ENCODE assay signal across 21 cellular contexts in genomic region chr10:132521466-132522102, GRCh38. TPM values are rescaled to one million over a fixed set of nuclear protein-coding genes. Genes with fewer than 3 reads are reported as not detected.
DNase-seq lines count a peak whose midpoint lies in the region; ATAC-seq, FAIRE-seq and TF ChIP-seq lines count a peak whose summit lies in the region.
"Had no signal": no experiment of that assay in that cellular context is flagged by ENCODE, and none has a peak within 500 bp of the region (broad histone marks: within the 10 kb centered on the region; RNA-seq: fewer than 3 reads in every experiment).

No MANE protein-coding gene starts in this region.

- peaks cover 12% of the 10 kb centered on the region for H3K27me3 Mint-ChIP-seq in activated CD8-positive, alpha-beta T cell treated with anti-CD3 and anti-CD28 coated beads, Interleukin-2, amount 10 ng/mL, durations not matched to agents 7 days and 5 days (ENCODE audit: low read depth)
- H3K27me3 Mint-ChIP-seq in activated CD8-positive, alpha-beta T cell treated with anti-CD3 and anti-CD28 coated beads for 36 hours = peaks cover 2% of the 10 kb centered on the region

- no peaks in the 10 kb centered on the region for H3K36me3 ChIP-seq in BLaER1 treated with 17β-estradiol and CSF1 and Interleukin-3, amounts not matched to agents 10 nM and 100 nM
- H3K36me3 ChIP-seq in RWPE2 (ENCODE audit: low read depth) = no peaks in the 10 kb centered on the region
- no peaks in the 10 kb centered on the region for H3K36me3 ChIP-seq in hepatocyte (replicated peaks; ENCODE audit: insufficient read depth, low read depth)
- H3K36me3 ChIP-seq in small intestine (ENCODE audit: control insufficient read depth in 2 of 2, insufficient read depth in 2 of 2, low read length in 2 of 2) = no peaks in the 10 kb centered on the region

- H2AFZ ChIP-seq in hepatocyte = no peak overlapping the region

- H3K27ac Mint-ChIP-seq in activated CD8-positive, alpha-beta T cell treated with anti-CD3 and anti-CD28 coated beads, Interleukin-2, amount 10 ng/mL, durations not matched to agents 7 days and 5 days = no peak overlapping the region
- no peak overlapping the region for H3K27ac Mint-ChIP-seq in activated CD8-positive, alpha-beta T cell treated with anti-CD3 and anti-CD28 coated beads for 36 hours
- H3K27ac Mint-ChIP-seq: activated T-helper 2 cell treated with anti-CD3 and anti-CD28 coated beads, Interferon-gamma antibody, Interleukin-2, Interleukin-4, amounts not matched to agents 10 μg/mL and 5 μg/mL and 100 μg/mL, durations not matched to agents 14 hours and 24 hours and 36 hours had no signal

- H3K9me2 ChIP-seq in hepatocyte (replicated peaks; ENCODE audit: insufficient read depth) = no peaks in the 10 kb centered on the region

- intact Hi-C loops in sciatic nerve (cut with DNase I) = no loop called here
- intact Hi-C loops in activated CD8-positive, alpha-beta T cell treated with anti-CD3 and anti-CD28 coated beads for 36 hours (cut with micrococcal nuclease) = no loop called here

- peaks cover 40 to 53% (median 52%) of the 10 kb centered on the region in 10 experiments for H3K4me1 ChIP-seq in BLaER1 treated with 17β-estradiol and CSF1 and Interleukin-3, amounts not matched to agents 10 nM and 100 nM
- H3K4me1 ChIP-seq in RWPE2 (ENCODE audit: insufficient read depth, poor library complexity, severe bottlenecking) = peaks cover 20% of the 10 kb centered on the region
- H3K4me1 ChIP-seq in hepatocyte (ENCODE audit: insufficient read depth) = peaks cover 44% of the 10 kb centered on the region
- H3K4me1 ChIP-seq in small intestine (ENCODE audit: control insufficient read depth in 2 of 2, insufficient read depth in 1 of 2, low read depth in 1 of 2, low read length in 1 of 2) = peaks cover 2 to 11% of the 10 kb centered on the region in 2 donors

- FAIRE-seq in small intestine (lab: Jason Lieb, UNC) = no peak
- FAIRE-seq: colon, endometrium, G401.6, GM12891 had no signal

- H3K36me3 Mint-ChIP-seq in activated CD8-positive, alpha-beta T cell treated with anti-CD3 and anti-CD28 coated beads, Interleukin-2, amount 10 ng/mL, durations not matched to agents 7 days and 5 days (ENCODE audit: low read depth) = no peaks in the 10 kb centered on the region
- H3K36me3 Mint-ChIP-seq in activated CD8-positive, alpha-beta T cell treated with anti-CD3 and anti-CD28 coated beads for 36 hours (ENCODE audit: low read depth) = no peaks in the 10 kb centered on the region

- no peaks in the 10 kb centered on the region for H3K79me2 ChIP-seq in hepatocyte

- H3K4me1 Mint-ChIP-seq in activated CD8-positive, alpha-beta T cell treated with anti-CD3 and anti-CD28 coated beads, Interleukin-2, amount 10 ng/mL, durations not matched to agents 7 days and 5 days (ENCODE audit: low read depth) = no peaks in the 10 kb centered on the region
- H3K4me1 Mint-ChIP-seq in activated CD8-positive, alpha-beta T cell treated with anti-CD3 and anti-CD28 coated beads for 36 hours (ENCODE audit: low read depth) = no peaks in the 10 kb centered on the region

- POLR2A ChIA-PET in activated CD8-positive, alpha-beta T cell treated with anti-CD3 and anti-CD28 coated beads, Interleukin-2, amount 10 ng/mL, durations not matched to agents 7 days and 5 days (lab: Charles Lee) = interaction anchor here (0.6 kb wide), 1 partner anchor 783 kb away, joined by 3 read pairs; no protein-coding TSS in a partner anchor
- POLR2A ChIA-PET in activated CD8-positive, alpha-beta T cell treated with anti-CD3 and anti-CD28 coated beads for 36 hours (lab: Charles Lee) = interaction anchor here (0.6 kb wide), 1 partner anchor 42 kb away, joined by 3 read pairs; no protein-coding TSS in a partner anchor

- no peak overlapping the region for H3K4me3 ChIP-seq in BLaER1 treated with 17β-estradiol and CSF1 and Interleukin-3, amounts not matched to agents 10 nM and 100 nM
- H3K4me3 ChIP-seq in RWPE2 (ENCODE audit: severe bottlenecking) = no peak overlapping the region
- no peak overlapping the region for H3K4me3 ChIP-seq in hepatocyte
- H3K4me3 ChIP-seq in small intestine (ENCODE audit: low read depth in 1 of 2, low read length in 2 of 2) = no peak overlapping the region

- peaks cover 0 to 36% (median 0%) of the 10 kb centered on the region in 11 experiments; a peak in 4 of 22 replicates for H4K20me1 ChIP-seq in BLaER1 treated with 17β-estradiol and CSF1 and Interleukin-3, amounts not matched to agents 10 nM and 100 nM
- no peaks in the 10 kb centered on the region for H4K20me1 ChIP-seq in hepatocyte (ENCODE audit: insufficient read depth, poor library complexity, severe bottlenecking)

- ATAC-seq in RWPE2 (ENCODE audit: low read depth) (no peak), sciatic nerve (no peak), HG03097 (IDR thresholded peaks at IDR 0.05; ENCODE audit: low FRiP score, unreplicated experiment) (no peak)
- ATAC-seq in activated CD8-positive, alpha-beta T cell treated with anti-CD3 and anti-CD28 coated beads, Interleukin-2, amount 10 ng/mL, durations not matched to agents 7 days and 5 days = no peak
- ATAC-seq in activated CD8-positive, alpha-beta T cell treated with anti-CD3 and anti-CD28 coated beads for 36 hours = no peak

- CTCF ChIA-PET in activated CD8-positive, alpha-beta T cell treated with anti-CD3 and anti-CD28 coated beads, Interleukin-2, amount 10 ng/mL, durations not matched to agents 7 days and 5 days (lab: Charles Lee) = interaction anchor here (0.7 to 1.4 kb wide), 2 partner anchors 10 to 112 kb away, joined by 3 to 4 read pairs; no protein-coding TSS in a partner anchor
- CTCF ChIA-PET in activated CD8-positive, alpha-beta T cell treated with anti-CD3 and anti-CD28 coated beads for 36 hours (lab: Charles Lee) = interaction anchor here (0.9 kb wide), 1 partner anchor 62 kb away, joined by 4 read pairs; no protein-coding TSS in a partner anchor

- H3K27me3 ChIP-seq in BLaER1 treated with 17β-estradiol and CSF1 and Interleukin-3, amounts not matched to agents 10 nM and 100 nM = peaks cover 0 to 36% (median 0%) of the 10 kb centered on the region in 11 experiments; a peak in 4 of 22 replicates
- H3K27me3 ChIP-seq in RWPE2 (ENCODE audit: insufficient read depth, poor library complexity, severe bottlenecking) = no peaks in the 10 kb centered on the region
- H3K27me3 ChIP-seq in hepatocyte = no peaks in the 10 kb centered on the region
- H3K27me3 ChIP-seq in small intestine (ENCODE audit: control insufficient read depth in 2 of 2, insufficient read depth in 2 of 2, low read length in 2 of 2) = no peaks in the 10 kb centered on the region

- no peaks in the 10 kb centered on the region for H3K9me3 ChIP-seq in BLaER1 treated with 17β-estradiol and CSF1 and Interleukin-3, amounts not matched to agents 10 nM and 100 nM (replicated peaks in 1 of 11)
- H3K9me3 ChIP-seq in RWPE2 (ENCODE audit: severe bottlenecking) = no peaks in the 10 kb centered on the region
- no peaks in the 10 kb centered on the region for H3K9me3 ChIP-seq in hepatocyte (ENCODE audit: low read depth)
- no peaks in the 10 kb centered on the region for H3K9me3 ChIP-seq in small intestine (ENCODE audit: control insufficient read depth, low read depth)

- DNase-seq in RWPE2 (ENCODE audit: low spot score) = peak; percentile 52
- DNase-seq in hepatocyte (ENCODE audit: low spot score) = no peak
- DNase-seq in sciatic nerve (ENCODE audit: low spot score) = peak; percentile 49
- DNase-seq in activated CD8-positive, alpha-beta T cell treated with anti-CD3 and anti-CD28 coated beads, Interleukin-2, amount 10 ng/mL, durations not matched to agents 7 days and 5 days = no peak
- no peak for DNase-seq in activated CD8-positive, alpha-beta T cell treated with anti-CD3 and anti-CD28 coated beads for 36 hours
- DNase-seq in small intestine = no peak
- DNase-seq: activated CD8-positive, alpha-beta memory T cell treated with anti-CD3 and anti-CD28 coated beads for 24 hours; anterior cingulate cortex; Calu3; NCI-H146; NCI-H226; NK-92 treated with Interleukin-12 subunit alpha and Interleukin-12 subunit beta, amount 100 ng/mL, for 24 hours; RPMI8226 had no signal

- WGBS in hepatocyte (ENCODE audit: low lambda C conversion rate, missing lambda C conversion rate) = 96% methylated on average over 19 of the region's 19 CpGs
- 91 to 94% (median 93%) methylated on average over 19 of the region's 19 CpGs for WGBS in small intestine, 3 donors

- no peak overlapping the region for H3K9ac ChIP-seq in BLaER1 treated with 17β-estradiol and CSF1 and Interleukin-3, amounts not matched to agents 10 nM and 100 nM

- no peak for TF ChIP-seq CTCF in RWPE2 (IDR thresholded peaks at IDR 0.05; ENCODE audit: poor library complexity, severe bottlenecking)
- no peak for TF ChIP-seq CTCF in hepatocyte (IDR thresholded peaks at IDR 0.05; ENCODE audit: poor library complexity)
- TF ChIP-seq CTCF in activated CD8-positive, alpha-beta T cell treated with anti-CD3 and anti-CD28 coated beads for 36 hours (IDR thresholded peaks at IDR 0.05) = no peak

- no peaks in the 10 kb centered on the region for H3K9me3 Mint-ChIP-seq in activated CD8-positive, alpha-beta T cell treated with anti-CD3 and anti-CD28 coated beads, Interleukin-2, amount 10 ng/mL, durations not matched to agents 7 days and 5 days (ENCODE audit: insufficient read depth)
- H3K9me3 Mint-ChIP-seq in activated CD8-positive, alpha-beta T cell treated with anti-CD3 and anti-CD28 coated beads for 36 hours = no peaks in the 10 kb centered on the region
- H3K9me3 Mint-ChIP-seq: activated T-helper 2 cell treated with anti-CD3 and anti-CD28 coated beads, Interferon-gamma antibody, Interleukin-2, Interleukin-4, amounts not matched to agents 10 μg/mL and 5 μg/mL and 100 μg/mL, durations not matched to agents 14 hours and 24 hours and 36 hours; nephron had no signal

- H3K4me3 Mint-ChIP-seq in activated CD8-positive, alpha-beta T cell treated with anti-CD3 and anti-CD28 coated beads, Interleukin-2, amount 10 ng/mL, durations not matched to agents 7 days and 5 days = no peak overlapping the region
- no peak overlapping the region for H3K4me3 Mint-ChIP-seq in activated CD8-positive, alpha-beta T cell treated with anti-CD3 and anti-CD28 coated beads for 36 hours

- H3K4me2 ChIP-seq in BLaER1 treated with 17β-estradiol and CSF1 and Interleukin-3, amounts not matched to agents 10 nM and 100 nM = peak overlapping the region in 9 of 11 experiments; percentile 40 to 98 (median 52); a peak in 16 of 22 replicates
- H3K4me2 ChIP-seq in hepatocyte = no peak overlapping the region

- no peak overlapping the region for H3K27ac ChIP-seq in BLaER1 treated with 17β-estradiol and CSF1 and Interleukin-3, amounts not matched to agents 10 nM and 100 nM
- H3K27ac ChIP-seq in RWPE2 (ENCODE audit: poor library complexity, severe bottlenecking) (no peak overlapping the region), hepatocyte (peak overlapping the region; percentile 78), small intestine (ENCODE audit: low read depth in 1 of 2, low read length in 1 of 2) (no peak overlapping the region)

RNA-seq across cellular contexts. Expression of gene INPP5A, which starts 16.0 kb away (rescaled TPM):
- 53.6 and 55.8 TPM in 2 replicates for total RNA-seq in hepatocyte
- 35.1 and 41.2 TPM in 2 replicates for polyA plus RNA-seq in hepatocyte
- total RNA-seq in sciatic nerve = 54.3 TPM
- total RNA-seq in activated CD8-positive, alpha-beta T cell treated with anti-CD3 and anti-CD28 coated beads, Interleukin-2, amount 10 ng/mL, durations not matched to agents 7 days and 5 days = 1 to 10 TPM; 9.9 TPM
- total RNA-seq in activated CD8-positive, alpha-beta T cell treated with anti-CD3 and anti-CD28 coated beads for 36 hours = 10 to 100 TPM in 1 of 2 experiments, 1 to 10 TPM in 1; 9.6 to 10.4 TPM
- polyA plus RNA-seq in small intestine = 10 to 100 TPM; 22.4 to 25.0 (median 23.2) TPM

Comparison
In these comparisons a context has a peak if more than half of its experiments do, and no peak if none do; other contexts are left out.
1. DNase-seq: peak in RWPE2 (single experiment) and sciatic nerve (single experiment); none in hepatocyte (single experiment), activated CD8-positive, alpha-beta T cell treated with anti-CD3 and anti-CD28 coated beads, Interleukin-2, amount 10 ng/mL, durations not matched to agents 7 days and 5 days (single experiment), activated CD8-positive, alpha-beta T cell treated with anti-CD3 and anti-CD28 coated beads for 36 hours (single experiment) and small intestine (single experiment).